1 cellular context compared by ENCODE assay signal in the genomic region with DNA sequence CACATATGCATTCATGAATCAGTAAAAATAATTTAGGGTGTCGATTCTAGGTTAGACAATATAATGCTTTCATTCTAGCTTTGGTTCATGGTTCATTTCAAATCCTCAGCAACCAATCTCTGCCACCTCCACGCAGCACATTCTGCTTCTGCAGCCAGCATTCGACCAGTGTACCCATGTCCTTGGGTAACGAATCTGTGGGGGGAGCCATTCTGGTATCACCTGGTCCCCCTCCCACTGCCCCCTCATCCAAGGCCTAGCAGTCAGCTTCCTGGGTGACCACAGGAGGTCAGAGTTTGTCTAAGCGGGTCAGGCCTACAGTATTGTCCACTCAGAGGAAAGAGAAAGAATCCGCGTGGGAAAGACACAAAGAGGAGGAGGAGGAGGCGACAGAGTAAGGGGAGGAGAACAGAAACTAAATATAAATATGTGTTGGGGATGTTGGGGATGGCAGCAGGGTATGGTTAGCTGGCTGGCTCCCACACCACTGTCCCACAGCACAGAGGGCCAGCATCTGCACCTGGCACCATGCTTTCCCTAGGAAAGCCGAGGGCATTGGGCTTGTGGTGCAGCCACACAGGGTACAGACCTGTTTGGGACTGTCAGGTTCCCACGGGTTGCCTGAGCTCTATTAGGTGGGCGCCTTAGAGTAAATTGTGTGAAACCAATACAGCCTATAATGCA.
TF ChIP-seq lines count a peak whose summit lies in the region.

No MANE protein-coding gene starts in this region.

TF ChIP-seq in GM23338, 12 proteins besides CTCF, POLR2A, EP300 and RAD21:
- TF ChIP-seq, protein P1, sequence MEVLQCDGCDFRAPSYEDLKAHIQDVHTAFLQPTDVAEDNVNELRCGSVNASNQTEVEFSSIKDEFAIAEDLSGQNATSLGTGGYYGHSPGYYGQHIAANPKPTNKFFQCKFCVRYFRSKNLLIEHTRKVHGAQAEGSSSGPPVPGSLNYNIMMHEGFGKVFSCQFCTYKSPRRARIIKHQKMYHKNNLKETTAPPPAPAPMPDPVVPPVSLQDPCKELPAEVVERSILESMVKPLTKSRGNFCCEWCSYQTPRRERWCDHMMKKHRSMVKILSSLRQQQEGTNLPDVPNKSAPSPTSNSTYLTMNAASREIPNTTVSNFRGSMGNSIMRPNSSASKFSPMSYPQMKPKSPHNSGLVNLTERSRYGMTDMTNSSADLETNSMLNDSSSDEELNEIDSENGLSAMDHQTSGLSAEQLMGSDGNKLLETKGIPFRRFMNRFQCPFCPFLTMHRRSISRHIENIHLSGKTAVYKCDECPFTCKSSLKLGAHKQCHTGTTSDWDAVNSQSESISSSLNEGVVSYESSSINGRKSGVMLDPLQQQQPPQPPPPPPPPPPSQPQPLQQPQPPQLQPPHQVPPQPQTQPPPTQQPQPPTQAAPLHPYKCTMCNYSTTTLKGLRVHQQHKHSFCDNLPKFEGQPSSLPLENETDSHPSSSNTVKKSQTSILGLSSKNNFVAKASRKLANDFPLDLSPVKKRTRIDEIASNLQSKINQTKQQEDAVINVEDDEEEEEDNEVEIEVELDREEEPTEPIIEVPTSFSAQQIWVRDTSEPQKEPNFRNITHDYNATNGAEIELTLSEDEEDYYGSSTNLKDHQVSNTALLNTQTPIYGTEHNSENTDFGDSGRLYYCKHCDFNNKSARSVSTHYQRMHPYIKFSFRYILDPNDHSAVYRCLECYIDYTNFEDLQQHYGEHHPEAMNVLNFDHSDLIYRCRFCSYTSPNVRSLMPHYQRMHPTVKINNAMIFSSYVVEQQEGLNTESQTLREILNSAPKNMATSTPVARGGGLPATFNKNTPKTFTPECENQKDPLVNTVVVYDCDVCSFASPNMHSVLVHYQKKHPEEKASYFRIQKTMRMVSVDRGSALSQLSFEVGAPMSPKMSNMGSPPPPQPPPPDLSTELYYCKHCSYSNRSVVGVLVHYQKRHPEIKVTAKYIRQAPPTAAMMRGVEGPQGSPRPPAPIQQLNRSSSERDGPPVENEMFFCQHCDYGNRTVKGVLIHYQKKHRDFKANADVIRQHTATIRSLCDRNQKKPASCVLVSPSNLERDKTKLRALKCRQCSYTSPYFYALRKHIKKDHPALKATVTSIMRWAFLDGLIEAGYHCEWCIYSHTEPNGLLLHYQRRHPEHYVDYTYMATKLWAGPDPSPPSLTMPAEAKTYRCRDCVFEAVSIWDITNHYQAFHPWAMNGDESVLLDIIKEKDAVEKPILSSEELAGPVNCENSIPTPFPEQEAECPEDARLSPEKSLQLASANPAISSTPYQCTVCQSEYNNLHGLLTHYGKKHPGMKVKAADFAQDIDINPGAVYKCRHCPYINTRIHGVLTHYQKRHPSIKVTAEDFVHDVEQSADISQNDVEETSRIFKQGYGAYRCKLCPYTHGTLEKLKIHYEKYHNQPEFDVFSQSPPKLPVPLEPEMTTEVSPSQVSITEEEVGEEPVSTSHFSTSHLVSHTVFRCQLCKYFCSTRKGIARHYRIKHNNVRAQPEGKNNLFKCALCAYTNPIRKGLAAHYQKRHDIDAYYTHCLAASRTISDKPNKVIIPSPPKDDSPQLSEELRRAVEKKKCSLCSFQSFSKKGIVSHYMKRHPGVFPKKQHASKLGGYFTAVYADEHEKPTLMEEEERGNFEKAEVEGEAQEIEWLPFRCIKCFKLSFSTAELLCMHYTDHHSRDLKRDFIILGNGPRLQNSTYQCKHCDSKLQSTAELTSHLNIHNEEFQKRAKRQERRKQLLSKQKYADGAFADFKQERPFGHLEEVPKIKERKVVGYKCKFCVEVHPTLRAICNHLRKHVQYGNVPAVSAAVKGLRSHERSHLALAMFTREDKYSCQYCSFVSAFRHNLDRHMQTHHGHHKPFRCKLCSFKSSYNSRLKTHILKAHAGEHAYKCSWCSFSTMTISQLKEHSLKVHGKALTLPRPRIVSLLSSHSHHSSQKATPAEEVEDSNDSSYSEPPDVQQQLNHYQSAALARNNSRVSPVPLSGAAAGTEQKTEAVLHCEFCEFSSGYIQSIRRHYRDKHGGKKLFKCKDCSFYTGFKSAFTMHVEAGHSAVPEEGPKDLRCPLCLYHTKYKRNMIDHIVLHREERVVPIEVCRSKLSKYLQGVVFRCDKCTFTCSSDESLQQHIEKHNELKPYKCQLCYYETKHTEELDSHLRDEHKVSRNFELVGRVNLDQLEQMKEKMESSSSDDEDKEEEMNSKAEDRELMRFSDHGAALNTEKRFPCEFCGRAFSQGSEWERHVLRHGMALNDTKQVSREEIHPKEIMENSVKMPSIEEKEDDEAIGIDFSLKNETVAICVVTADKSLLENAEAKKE (CRISPR knock-in tag; IDR thresholded peaks at IDR 0.05) = no peak
- TF ChIP-seq ZNF331 (CRISPR knock-in tag; IDR thresholded peaks at IDR 0.05; ENCODE audit: low read depth) (no peak), STAT1 (IDR thresholded peaks at IDR 0.05; ENCODE audit: unreplicated experiment) (no peak), NANOG (IDR thresholded peaks at IDR 0.05; ENCODE audit: borderline replicate concordance) (no peak), ZNF114 (CRISPR knock-in tag; IDR thresholded peaks at IDR 0.05) (no peak), POLR2AphosphoS5 (IDR thresholded peaks at IDR 0.05; ENCODE audit: low read depth) (no peak), CREB1 (CRISPR knock-in tag; IDR thresholded peaks at IDR 0.05; ENCODE audit: low read depth) (no peak), EZH2phosphoT487 (IDR thresholded peaks at IDR 0.05; ENCODE audit: unreplicated experiment) (no peak), JUNB (IDR thresholded peaks at IDR 0.05; ENCODE audit: unreplicated experiment) (no peak), EZH2 (IDR thresholded peaks at IDR 0.05; ENCODE audit: low read depth, unreplicated experiment) (no peak)
- TF ChIP-seq, protein P2, sequence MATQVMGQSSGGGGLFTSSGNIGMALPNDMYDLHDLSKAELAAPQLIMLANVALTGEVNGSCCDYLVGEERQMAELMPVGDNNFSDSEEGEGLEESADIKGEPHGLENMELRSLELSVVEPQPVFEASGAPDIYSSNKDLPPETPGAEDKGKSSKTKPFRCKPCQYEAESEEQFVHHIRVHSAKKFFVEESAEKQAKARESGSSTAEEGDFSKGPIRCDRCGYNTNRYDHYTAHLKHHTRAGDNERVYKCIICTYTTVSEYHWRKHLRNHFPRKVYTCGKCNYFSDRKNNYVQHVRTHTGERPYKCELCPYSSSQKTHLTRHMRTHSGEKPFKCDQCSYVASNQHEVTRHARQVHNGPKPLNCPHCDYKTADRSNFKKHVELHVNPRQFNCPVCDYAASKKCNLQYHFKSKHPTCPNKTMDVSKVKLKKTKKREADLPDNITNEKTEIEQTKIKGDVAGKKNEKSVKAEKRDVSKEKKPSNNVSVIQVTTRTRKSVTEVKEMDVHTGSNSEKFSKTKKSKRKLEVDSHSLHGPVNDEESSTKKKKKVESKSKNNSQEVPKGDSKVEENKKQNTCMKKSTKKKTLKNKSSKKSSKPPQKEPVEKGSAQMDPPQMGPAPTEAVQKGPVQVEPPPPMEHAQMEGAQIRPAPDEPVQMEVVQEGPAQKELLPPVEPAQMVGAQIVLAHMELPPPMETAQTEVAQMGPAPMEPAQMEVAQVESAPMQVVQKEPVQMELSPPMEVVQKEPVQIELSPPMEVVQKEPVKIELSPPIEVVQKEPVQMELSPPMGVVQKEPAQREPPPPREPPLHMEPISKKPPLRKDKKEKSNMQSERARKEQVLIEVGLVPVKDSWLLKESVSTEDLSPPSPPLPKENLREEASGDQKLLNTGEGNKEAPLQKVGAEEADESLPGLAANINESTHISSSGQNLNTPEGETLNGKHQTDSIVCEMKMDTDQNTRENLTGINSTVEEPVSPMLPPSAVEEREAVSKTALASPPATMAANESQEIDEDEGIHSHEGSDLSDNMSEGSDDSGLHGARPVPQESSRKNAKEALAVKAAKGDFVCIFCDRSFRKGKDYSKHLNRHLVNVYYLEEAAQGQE (IDR thresholded peaks at IDR 0.05; ENCODE audit: unreplicated experiment) = no peak
- TF ChIP-seq, protein P3, sequence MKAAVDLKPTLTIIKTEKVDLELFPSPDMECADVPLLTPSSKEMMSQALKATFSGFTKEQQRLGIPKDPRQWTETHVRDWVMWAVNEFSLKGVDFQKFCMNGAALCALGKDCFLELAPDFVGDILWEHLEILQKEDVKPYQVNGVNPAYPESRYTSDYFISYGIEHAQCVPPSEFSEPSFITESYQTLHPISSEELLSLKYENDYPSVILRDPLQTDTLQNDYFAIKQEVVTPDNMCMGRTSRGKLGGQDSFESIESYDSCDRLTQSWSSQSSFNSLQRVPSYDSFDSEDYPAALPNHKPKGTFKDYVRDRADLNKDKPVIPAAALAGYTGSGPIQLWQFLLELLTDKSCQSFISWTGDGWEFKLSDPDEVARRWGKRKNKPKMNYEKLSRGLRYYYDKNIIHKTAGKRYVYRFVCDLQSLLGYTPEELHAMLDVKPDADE (IDR thresholded peaks at IDR 0.05) = no peak
